In the genomic region with DNA sequence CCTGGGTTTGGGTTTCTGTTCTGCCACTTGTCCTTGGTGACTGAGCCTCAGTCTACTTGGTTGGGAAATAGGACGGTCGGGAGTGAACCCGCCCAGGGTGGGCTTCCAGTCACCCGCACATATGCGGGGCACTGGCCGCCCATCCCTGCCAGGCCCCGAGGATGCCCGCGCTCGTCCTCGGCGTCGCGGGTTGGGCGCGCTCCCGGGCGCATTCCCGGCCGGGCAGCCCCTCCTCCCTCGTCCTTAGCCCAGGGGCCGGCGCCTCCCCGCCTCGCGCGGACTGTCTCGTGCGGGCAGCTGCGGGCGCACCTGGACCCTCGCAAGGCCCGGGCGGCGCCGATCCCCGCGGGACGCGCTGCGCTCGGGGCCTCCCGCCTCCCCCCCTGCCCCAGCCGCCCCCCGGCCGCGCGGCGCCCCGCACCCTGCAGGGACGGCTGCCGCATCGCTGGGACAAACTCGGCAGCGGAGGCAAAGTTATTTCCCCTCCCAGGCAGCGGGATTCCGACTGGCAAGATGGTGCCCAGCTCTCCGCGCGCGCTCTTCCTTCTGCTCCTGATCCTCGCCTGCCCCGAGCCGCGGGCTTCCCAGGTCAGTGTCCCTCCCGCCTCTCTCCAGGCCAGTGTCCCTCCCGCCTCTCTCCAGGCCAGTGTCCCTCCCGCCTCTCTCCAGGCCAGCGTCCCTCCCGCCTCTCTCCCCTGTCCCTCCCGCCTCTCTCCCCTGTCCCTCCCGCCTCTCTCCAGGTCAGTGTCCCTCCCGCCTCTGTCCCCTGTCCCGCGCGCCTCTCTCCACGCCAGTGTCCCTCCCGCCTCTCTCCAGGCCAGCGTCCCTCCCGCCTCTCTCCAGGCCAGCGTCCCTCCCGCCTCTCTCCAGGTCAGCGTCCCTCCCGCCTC, we compare ENCODE assay signal across 8 cellular contexts.
DNase-seq lines count a peak whose midpoint lies in the region; ATAC-seq and TF ChIP-seq lines count a peak whose summit lies in the region.

A gene with protein sequence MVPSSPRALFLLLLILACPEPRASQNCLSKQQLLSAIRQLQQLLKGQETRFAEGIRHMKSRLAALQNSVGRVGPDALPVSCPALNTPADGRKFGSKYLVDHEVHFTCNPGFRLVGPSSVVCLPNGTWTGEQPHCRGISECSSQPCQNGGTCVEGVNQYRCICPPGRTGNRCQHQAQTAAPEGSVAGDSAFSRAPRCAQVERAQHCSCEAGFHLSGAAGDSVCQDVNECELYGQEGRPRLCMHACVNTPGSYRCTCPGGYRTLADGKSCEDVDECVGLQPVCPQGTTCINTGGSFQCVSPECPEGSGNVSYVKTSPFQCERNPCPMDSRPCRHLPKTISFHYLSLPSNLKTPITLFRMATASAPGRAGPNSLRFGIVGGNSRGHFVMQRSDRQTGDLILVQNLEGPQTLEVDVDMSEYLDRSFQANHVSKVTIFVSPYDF (plus strand): TSS at position 243 of the 890 bp plus-strand sequence. CDS start 271 bp downstream, at position 514.

- TF ChIP-seq CTCF in epithelial cell of esophagus (IDR thresholded peaks at IDR 0.05; ENCODE audit: insufficient read depth, low read depth, low read length, missing control alignments) (no peak), nephron progenitor cell (IDR thresholded peaks at IDR 0.05) (no peak)

- peaks cover 10% of the 10 kb centered on the region for H3K36me3 Mint-ChIP-seq in nephron progenitor cell (ENCODE audit: low read depth)

- H3K27ac Mint-ChIP-seq in nephron progenitor cell = no peak within 1 kb of the TSS

- no peak for ATAC-seq in GM21786 (IDR thresholded peaks at IDR 0.05; ENCODE audit: unreplicated experiment)

- peak within 1 kb of the TSS; percentile 48 for H3K4me3 ChIP-seq in epithelial cell of esophagus (ENCODE audit: low read length)

- peaks cover 24% of the 10 kb centered on the region for H3K27me3 Mint-ChIP-seq in nephron progenitor cell (ENCODE audit: low read depth, poor library complexity)

- peaks cover 8% of the 10 kb centered on the region for H3K9me3 Mint-ChIP-seq in nephron progenitor cell

- peak within 1 kb of the TSS; percentile 83 for H3K4me3 Mint-ChIP-seq in nephron progenitor cell

- DNase-seq in NCI-H82 (lab: John Stamatoyannopoulos, UW) (peak; percentile 36), NCI-H82 treated with DMSO at 0.1 percent for 48 hours (lab: John Stamatoyannopoulos, UW; ENCODE audit: unreplicated experiment) (no peak), SHP77 (lab: John Stamatoyannopoulos, UW) (peak; percentile 28 to 32), epithelial cell of esophagus (ENCODE audit: low read depth) (peak; percentile 25), nephron progenitor cell (peak; percentile 65), foreskin melanocyte (no peak)
- DNase-seq in effector CD8-positive, alpha-beta T cell (lab: John Stamatoyannopoulos, UW) = no peak

- peaks cover 40% of the 10 kb centered on the region for H3K4me1 Mint-ChIP-seq in nephron progenitor cell

Comparison
In these comparisons a context has a peak if more than half of its experiments do, and no peak if none do; other contexts are left out.
1. DNase-seq: peak in NCI-H82 (single experiment), SHP77 (2 of 2), epithelial cell of esophagus (single experiment) and nephron progenitor cell (single experiment); none in NCI-H82 treated with DMSO at 0.1 percent for 48 hours (single experiment), effector CD8-positive, alpha-beta T cell (single experiment) and foreskin melanocyte (single experiment).